12 cellular contexts compared by ENCODE assay signal in genomic region chr7:50268223-50268622, GRCh38. TPM values are rescaled to one million over a fixed set of nuclear protein-coding genes. Genes with fewer than 3 reads are reported as not detected.
DNase-seq lines count a peak whose midpoint lies in the region; ATAC-seq lines count a peak whose summit lies in the region.
"Had no signal": no experiment of that assay in that cellular context is flagged by ENCODE, and none has a peak within 500 bp of the region (broad histone marks: within the 10 kb centered on the region; RNA-seq: fewer than 3 reads in every experiment).

No MANE protein-coding gene starts in this region.

- ATAC-seq in GM18502 (IDR thresholded peaks at IDR 0.05; ENCODE audit: poor library complexity, unreplicated experiment), result peak; percentile 28
- ATAC-seq in GM21447 (IDR thresholded peaks at IDR 0.05; ENCODE audit: unreplicated experiment), result peak; percentile 18
- ATAC-seq in T-cell (replicated peaks in 1 of 4), result no peak

- peaks cover 0 to 4% (median 0%) of the 10 kb centered on the region in 3 donors for H3K9me3 Mint-ChIP-seq in T-cell

- no peaks in the 10 kb centered on the region for H3K36me3 Mint-ChIP-seq in T-cell

- H3K27me3 Mint-ChIP-seq in T-cell, result no peaks in the 10 kb centered on the region

- POLR2A ChIA-PET in T-cell (lab: Charles Lee), result interaction anchor here in 1 of 2 donors (1.0 kb wide), 1 partner anchor 53 kb away, joined by 3 read pairs; no protein-coding TSS in a partner anchor

- peaks cover 93 to 98% (median 95%) of the 10 kb centered on the region in 3 donors for H3K4me1 Mint-ChIP-seq in T-cell

- no peak overlapping the region for H3K4me3 ChIP-seq in skin epidermis
- H3K4me3 ChIP-seq: GM23248, ovary, PC-9 had no signal

- DNase-seq in T-cell, result peak in 1 of 34 experiments; percentile 28
- DNase-seq in NCI-H510A treated with DMSO at 0.1 percent for 48 hours (lab: John Stamatoyannopoulos, UW), result no peak
- no peak for DNase-seq in foreskin melanocyte
- DNase-seq in SK-N-DZ (ENCODE audit: low spot score), result no peak
- DNase-seq: GM23248, NCI-H1048, ovary, PC-9 had no signal

- H3K27ac Mint-ChIP-seq in T-cell, result peak overlapping the region; percentile 98 to 100

- peak overlapping the region in 13 of 21 experiments; percentile 13 to 98 (median 80) for H3K27ac ChIP-seq in skin epidermis
- H3K27ac ChIP-seq: GM23248, ovary, PC-9 had no signal

- peak overlapping the region in 2 of 3 donors; percentile 70 to 87 for H3K4me3 Mint-ChIP-seq in T-cell

- CTCF ChIA-PET in T-cell (lab: Charles Lee), result interaction anchor here (0.6 to 1.9 kb wide), 5 partner anchors 14 to 62 kb away, joined by 3 to 11 read pairs (median 4); no protein-coding TSS in a partner anchor

RNA-seq across cellular contexts. Expression of gene IKZF1, which starts 36.3 kb away (rescaled TPM):
- total RNA-seq in T-cell, result 100 to 1,000 TPM; 429 to 525 (median 494) TPM
- polyA plus RNA-seq in SK-N-DZ (2014; cell fraction: cytosol; rRNA removed), result not detected in 2 replicates
- polyA plus RNA-seq in SK-N-DZ (2014; cell fraction: nucleus; rRNA removed), result not detected in 2 replicates
- total RNA-seq: epithelial cell of proximal tubule, GM23248, PC-9 had no signal
- polyA plus RNA-seq: GM23248 had no signal

Comparison
In these comparisons a context has a peak if more than half of its experiments do, and no peak if none do; other contexts are left out.
1. ATAC-seq: peak in GM18502 (single experiment) and GM21447 (single experiment); none in T-cell (0 of 4).